2 cellular contexts compared by ENCODE assay signal in the genomic region with DNA sequence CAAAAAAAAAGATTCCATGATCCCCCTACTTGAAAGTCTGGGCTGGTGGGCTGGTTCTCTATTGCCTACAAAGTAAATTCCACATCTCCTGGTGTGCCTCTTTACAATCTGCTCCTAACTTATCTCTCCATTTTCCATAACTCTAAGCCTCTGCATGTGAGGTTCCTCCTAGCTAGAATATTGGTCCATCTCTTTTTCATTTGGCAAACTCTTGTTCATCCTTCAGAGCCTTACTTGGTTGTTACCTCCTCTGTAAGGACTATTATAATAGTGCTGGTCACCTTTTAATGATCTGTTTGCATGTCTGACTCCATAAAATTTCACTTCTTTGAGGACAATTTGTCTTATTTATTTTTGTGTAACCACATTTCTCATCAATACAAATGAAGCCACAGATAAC.
TF ChIP-seq lines count a peak whose summit lies in the region.

No MANE protein-coding gene starts in this region.

TF ChIP-seq in A549, 52 proteins besides CTCF, POLR2A, EP300 and RAD21:
- TF ChIP-seq HOXB5 (CRISPR knock-in tag; IDR thresholded peaks at IDR 0.05) (no peak), USF2 (IDR thresholded peaks at IDR 0.05) (no peak), MAFK (IDR thresholded peaks at IDR 0.05; ENCODE audit: partially characterized antibody) (no peak), NFE2L2 (conservative IDR thresholded peaks at IDR 0.05; ENCODE audit: low read length) (no peak), EHF (CRISPR knock-in tag; IDR thresholded peaks at IDR 0.05) (no peak), KDM1A (IDR thresholded peaks at IDR 0.05; ENCODE audit: low read depth) (no peak), FOSL2 (IDR thresholded peaks at IDR 0.05) (no peak), FOSL2 (CRISPR knock-in tag; IDR thresholded peaks at IDR 0.05) (no peak), CEBPB (IDR thresholded peaks at IDR 0.05) (no peak), PBX3 (IDR thresholded peaks at IDR 0.05) (no peak), TP53 (CRISPR knock-in tag; IDR thresholded peaks at IDR 0.05) (no peak), EHMT2 (IDR thresholded peaks at IDR 0.05; ENCODE audit: low read depth) (no peak), FOSB (CRISPR knock-in tag; IDR thresholded peaks at IDR 0.05) (no peak), ZSCAN20 (CRISPR knock-in tag; IDR thresholded peaks at IDR 0.05) (no peak), JUN (IDR thresholded peaks at IDR 0.05) (no peak), RARB (CRISPR knock-in tag; IDR thresholded peaks at IDR 0.05) (no peak), GATA3 (IDR thresholded peaks at IDR 0.05; ENCODE audit: borderline replicate concordance) (no peak), ZC3H11A (IDR thresholded peaks at IDR 0.05) (no peak), ZNF302 (CRISPR knock-in tag; IDR thresholded peaks at IDR 0.05) (no peak)
- TF ChIP-seq, protein P1, sequence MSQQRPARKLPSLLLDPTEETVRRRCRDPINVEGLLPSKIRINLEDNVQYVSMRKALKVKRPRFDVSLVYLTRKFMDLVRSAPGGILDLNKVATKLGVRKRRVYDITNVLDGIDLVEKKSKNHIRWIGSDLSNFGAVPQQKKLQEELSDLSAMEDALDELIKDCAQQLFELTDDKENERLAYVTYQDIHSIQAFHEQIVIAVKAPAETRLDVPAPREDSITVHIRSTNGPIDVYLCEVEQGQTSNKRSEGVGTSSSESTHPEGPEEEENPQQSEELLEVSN (IDR thresholded peaks at IDR 0.05; ENCODE audit: borderline replicate concordance, low read depth): no peak
- TF ChIP-seq, protein P2, sequence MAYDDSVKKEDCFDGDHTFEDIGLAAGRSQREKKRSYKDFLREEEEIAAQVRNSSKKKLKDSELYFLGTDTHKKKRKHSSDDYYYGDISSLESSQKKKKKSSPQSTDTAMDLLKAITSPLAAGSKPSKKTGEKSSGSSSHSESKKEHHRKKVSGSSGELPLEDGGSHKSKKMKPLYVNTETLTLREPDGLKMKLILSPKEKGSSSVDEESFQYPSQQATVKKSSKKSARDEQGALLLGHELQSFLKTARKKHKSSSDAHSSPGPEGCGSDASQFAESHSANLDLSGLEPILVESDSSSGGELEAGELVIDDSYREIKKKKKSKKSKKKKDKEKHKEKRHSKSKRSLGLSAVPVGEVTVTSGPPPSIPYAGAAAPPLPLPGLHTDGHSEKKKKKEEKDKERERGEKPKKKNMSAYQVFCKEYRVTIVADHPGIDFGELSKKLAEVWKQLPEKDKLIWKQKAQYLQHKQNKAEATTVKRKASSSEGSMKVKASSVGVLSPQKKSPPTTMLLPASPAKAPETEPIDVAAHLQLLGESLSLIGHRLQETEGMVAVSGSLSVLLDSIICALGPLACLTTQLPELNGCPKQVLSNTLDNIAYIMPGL (CRISPR knock-in tag; IDR thresholded peaks at IDR 0.05; ENCODE audit: borderline replicate concordance): no peak

TF ChIP-seq in WTC11, 78 proteins besides CTCF, POLR2A, EP300 and RAD21:
- TF ChIP-seq, protein P3, sequence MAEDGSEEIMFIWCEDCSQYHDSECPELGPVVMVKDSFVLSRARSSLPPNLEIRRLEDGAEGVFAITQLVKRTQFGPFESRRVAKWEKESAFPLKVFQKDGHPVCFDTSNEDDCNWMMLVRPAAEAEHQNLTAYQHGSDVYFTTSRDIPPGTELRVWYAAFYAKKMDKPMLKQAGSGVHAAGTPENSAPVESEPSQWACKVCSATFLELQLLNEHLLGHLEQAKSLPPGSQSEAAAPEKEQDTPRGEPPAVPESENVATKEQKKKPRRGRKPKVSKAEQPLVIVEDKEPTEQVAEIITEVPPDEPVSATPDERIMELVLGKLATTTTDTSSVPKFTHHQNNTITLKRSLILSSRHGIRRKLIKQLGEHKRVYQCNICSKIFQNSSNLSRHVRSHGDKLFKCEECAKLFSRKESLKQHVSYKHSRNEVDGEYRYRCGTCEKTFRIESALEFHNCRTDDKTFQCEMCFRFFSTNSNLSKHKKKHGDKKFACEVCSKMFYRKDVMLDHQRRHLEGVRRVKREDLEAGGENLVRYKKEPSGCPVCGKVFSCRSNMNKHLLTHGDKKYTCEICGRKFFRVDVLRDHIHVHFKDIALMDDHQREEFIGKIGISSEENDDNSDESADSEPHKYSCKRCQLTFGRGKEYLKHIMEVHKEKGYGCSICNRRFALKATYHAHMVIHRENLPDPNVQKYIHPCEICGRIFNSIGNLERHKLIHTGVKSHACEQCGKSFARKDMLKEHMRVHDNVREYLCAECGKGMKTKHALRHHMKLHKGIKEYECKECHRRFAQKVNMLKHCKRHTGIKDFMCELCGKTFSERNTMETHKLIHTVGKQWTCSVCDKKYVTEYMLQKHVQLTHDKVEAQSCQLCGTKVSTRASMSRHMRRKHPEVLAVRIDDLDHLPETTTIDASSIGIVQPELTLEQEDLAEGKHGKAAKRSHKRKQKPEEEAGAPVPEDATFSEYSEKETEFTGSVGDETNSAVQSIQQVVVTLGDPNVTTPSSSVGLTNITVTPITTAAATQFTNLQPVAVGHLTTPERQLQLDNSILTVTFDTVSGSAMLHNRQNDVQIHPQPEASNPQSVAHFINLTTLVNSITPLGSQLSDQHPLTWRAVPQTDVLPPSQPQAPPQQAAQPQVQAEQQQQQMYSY (CRISPR knock-in tag; IDR thresholded peaks at IDR 0.05): no peak
- TF ChIP-seq ERG (CRISPR knock-in tag; IDR thresholded peaks at IDR 0.05): no peak
- TF ChIP-seq GABPB1 (CRISPR knock-in tag; IDR thresholded peaks at IDR 0.05): no peak
- no peak for TF ChIP-seq E2F1 (CRISPR knock-in tag; IDR thresholded peaks at IDR 0.05)
- TF ChIP-seq, protein P4, sequence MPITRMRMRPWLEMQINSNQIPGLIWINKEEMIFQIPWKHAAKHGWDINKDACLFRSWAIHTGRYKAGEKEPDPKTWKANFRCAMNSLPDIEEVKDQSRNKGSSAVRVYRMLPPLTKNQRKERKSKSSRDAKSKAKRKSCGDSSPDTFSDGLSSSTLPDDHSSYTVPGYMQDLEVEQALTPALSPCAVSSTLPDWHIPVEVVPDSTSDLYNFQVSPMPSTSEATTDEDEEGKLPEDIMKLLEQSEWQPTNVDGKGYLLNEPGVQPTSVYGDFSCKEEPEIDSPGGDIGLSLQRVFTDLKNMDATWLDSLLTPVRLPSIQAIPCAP (CRISPR knock-in tag; IDR thresholded peaks at IDR 0.05): no peak
- TF ChIP-seq SMAD3 (CRISPR knock-in tag; IDR thresholded peaks at IDR 0.05; ENCODE audit: borderline replicate concordance): no peak
- TF ChIP-seq MYBL2 (CRISPR knock-in tag; IDR thresholded peaks at IDR 0.05): no peak
- TF ChIP-seq, protein P5, sequence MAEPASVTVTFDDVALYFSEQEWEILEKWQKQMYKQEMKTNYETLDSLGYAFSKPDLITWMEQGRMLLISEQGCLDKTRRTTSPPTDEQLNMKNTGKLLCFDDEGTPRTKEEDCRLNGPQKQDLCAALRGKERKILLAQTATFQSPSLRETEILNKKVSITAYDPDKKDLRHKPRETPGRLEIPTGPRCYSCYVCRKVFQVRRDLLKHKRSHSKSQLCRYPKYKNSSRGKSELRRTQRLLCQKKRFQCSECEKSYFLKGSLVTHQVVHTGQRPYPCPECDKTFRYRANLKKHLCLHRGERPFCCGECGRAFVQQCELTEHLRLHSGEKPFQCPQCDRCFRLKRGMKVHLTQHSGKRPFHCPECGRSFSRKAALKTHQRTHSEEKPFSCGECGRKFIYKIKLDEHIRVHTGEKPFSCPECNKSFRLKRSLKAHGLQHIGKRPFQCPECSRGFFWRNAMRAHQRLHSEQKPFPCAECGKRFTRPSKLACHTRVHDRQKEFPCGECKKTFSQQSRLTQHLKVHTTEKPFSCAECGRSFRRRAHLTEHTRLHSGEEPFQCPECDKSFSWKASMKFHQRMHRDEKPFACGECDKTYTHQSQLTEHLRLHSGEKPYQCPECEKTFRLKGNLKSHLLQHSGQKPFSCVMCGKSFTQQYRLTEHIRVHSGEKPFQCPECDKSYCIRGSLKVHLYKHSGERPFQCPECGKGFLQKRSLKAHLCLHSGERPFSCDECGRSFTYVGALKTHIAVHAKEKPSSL (CRISPR knock-in tag; conservative IDR thresholded peaks at IDR 0.05): no peak
- TF ChIP-seq CREB1 (CRISPR knock-in tag; IDR thresholded peaks at IDR 0.05): no peak
- TF ChIP-seq IRF2 (CRISPR knock-in tag; IDR thresholded peaks at IDR 0.05; ENCODE audit: borderline replicate concordance, low read depth): no peak
- TF ChIP-seq, protein P6, sequence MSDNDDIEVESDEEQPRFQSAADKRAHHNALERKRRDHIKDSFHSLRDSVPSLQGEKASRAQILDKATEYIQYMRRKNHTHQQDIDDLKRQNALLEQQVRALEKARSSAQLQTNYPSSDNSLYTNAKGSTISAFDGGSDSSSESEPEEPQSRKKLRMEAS (CRISPR knock-in tag; IDR thresholded peaks at IDR 0.05): no peak
- no peak for TF ChIP-seq MXD4 (CRISPR knock-in tag; IDR thresholded peaks at IDR 0.05; ENCODE audit: borderline replicate concordance)
TF ChIP-seq in WTC11: peak in this region for 0.
